Comparison of ENCODE assay signal across 26 cellular contexts in the genomic region with DNA sequence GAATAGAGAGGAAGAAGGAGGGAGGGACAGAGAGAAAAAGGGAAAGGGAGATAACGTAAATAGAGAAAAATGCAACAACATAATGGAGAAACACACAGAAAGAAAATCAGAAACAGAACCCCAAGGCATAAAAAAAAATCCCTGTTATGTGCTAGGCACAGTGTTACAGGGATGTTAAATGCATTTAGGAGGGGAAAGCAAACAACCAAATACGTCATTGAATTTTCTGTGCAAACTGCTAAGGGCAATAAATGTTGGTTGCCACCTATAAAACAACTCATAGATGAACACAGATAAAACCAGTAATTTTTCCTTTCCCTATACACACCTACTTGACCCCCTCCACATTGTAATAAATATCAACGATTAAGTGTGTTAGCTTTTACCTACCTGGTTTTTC.
"Had no signal": no experiment of that assay in that cellular context is flagged by ENCODE, and none has a peak within 500 bp of the region (broad histone marks: within the 10 kb centered on the region; RNA-seq: fewer than 3 reads in every experiment).

No MANE protein-coding gene starts in this region.

- H3K36me3 ChIP-seq: esophagus squamous epithelium, neutrophil, ovary, sigmoid colon, transverse colon had no signal

- DNase-seq: activated CD4-positive, alpha-beta T cell treated with anti-CD3 and anti-CD28 coated beads for 1 hour; activated CD4-positive, alpha-beta T cell treated with anti-CD3 and anti-CD28 coated beads, Interleukin-2, amount 50 U/mL, for 4 hours; activated effector memory CD4-positive, alpha-beta T cell treated with Interleukin-2 at 50 U/mL for 16 hours; activated naive CD4-positive, alpha-beta T cell treated with Interleukin-2 at 50 U/mL for 16 hours; activated T-cell treated with anti-CD3 and anti-CD28 coated beads for 4 hours; activated T-cell treated with anti-CD3 and anti-CD28 coated beads, Interleukin-2, amount 50 U/mL, for 72 hours; anterior cingulate cortex; body of pancreas; effector CD4-positive, alpha-beta T cell; esophagus squamous epithelium; mammary epithelial cell; naive B cell; nephron progenitor cell; ovary; sigmoid colon; stimulated activated CD4-positive, alpha-beta T cell treated with anti-CD3 and anti-CD28 coated beads, Interleukin-15, amount 100 ng/mL, for 24 hours; stimulated activated CD4-positive, alpha-beta T cell treated with anti-CD3 and anti-CD28 coated beads, Interleukin-2, amount 100 ng/mL, for 24 hours; stimulated activated naive CD4-positive, alpha-beta T cell; T-helper 17 cell; T1000; testis; transverse colon had no signal

- H3K4me1 ChIP-seq: body of pancreas, esophagus squamous epithelium, sigmoid colon, testis had no signal

- H3K9me3 ChIP-seq: body of pancreas, esophagus squamous epithelium, neutrophil, ovary, sigmoid colon, testis, transverse colon had no signal

- H3K4me3 ChIP-seq: body of pancreas, esophagus squamous epithelium, ovary, sigmoid colon, SK-N-MC, testis, transverse colon had no signal

- ATAC-seq: activated T-cell treated with anti-CD3 and anti-CD28 coated beads, Interleukin-2, amount 50 U/mL, for 72 hours; body of pancreas; T-helper 17 cell; WTC11 had no signal

- H3K27ac ChIP-seq: body of pancreas, epithelial cell of prostate, esophagus squamous epithelium, neutrophil, ovary, sigmoid colon, SK-N-MC, testis had no signal

- H3K27me3 ChIP-seq: body of pancreas, neutrophil, ovary, sigmoid colon, testis, transverse colon had no signal
